Comparison of ENCODE assay signal across 1 cellular context in the genomic region with DNA sequence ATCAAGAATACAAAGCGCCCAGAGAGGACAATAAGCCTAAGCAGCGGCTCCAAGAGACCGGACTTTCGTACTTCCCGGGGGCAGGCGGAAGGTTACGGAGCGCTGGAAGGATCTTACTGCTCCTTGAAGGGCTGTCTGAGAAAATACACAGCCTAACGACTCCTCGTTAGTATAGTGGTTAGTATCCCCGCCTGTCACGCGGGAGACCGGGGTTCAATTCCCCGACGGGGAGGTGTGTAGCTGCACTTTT.
TF ChIP-seq lines count a peak whose summit lies in the region.

No MANE protein-coding gene starts in this region.

TF ChIP-seq in SK-N-SH, 30 proteins besides CTCF, POLR2A, EP300 and RAD21 (continued from another document):
- TF ChIP-seq, protein P1, sequence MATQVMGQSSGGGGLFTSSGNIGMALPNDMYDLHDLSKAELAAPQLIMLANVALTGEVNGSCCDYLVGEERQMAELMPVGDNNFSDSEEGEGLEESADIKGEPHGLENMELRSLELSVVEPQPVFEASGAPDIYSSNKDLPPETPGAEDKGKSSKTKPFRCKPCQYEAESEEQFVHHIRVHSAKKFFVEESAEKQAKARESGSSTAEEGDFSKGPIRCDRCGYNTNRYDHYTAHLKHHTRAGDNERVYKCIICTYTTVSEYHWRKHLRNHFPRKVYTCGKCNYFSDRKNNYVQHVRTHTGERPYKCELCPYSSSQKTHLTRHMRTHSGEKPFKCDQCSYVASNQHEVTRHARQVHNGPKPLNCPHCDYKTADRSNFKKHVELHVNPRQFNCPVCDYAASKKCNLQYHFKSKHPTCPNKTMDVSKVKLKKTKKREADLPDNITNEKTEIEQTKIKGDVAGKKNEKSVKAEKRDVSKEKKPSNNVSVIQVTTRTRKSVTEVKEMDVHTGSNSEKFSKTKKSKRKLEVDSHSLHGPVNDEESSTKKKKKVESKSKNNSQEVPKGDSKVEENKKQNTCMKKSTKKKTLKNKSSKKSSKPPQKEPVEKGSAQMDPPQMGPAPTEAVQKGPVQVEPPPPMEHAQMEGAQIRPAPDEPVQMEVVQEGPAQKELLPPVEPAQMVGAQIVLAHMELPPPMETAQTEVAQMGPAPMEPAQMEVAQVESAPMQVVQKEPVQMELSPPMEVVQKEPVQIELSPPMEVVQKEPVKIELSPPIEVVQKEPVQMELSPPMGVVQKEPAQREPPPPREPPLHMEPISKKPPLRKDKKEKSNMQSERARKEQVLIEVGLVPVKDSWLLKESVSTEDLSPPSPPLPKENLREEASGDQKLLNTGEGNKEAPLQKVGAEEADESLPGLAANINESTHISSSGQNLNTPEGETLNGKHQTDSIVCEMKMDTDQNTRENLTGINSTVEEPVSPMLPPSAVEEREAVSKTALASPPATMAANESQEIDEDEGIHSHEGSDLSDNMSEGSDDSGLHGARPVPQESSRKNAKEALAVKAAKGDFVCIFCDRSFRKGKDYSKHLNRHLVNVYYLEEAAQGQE (IDR thresholded peaks at IDR 0.05; ENCODE audit: low read depth, low read length) = 0 out of 2 replicates have a peak, but pooled peaks have one; percentile 31
TF ChIP-seq in SK-N-SH: peak in this region for 9.
